In genomic region chr14:19360937-19361635, GRCh38 we compare ENCODE assay signal across 6 cellular contexts.
A peak's percentile ranks its signal among the peaks of the same experiment; 100 is the strongest.
DNase-seq lines count a peak whose midpoint lies in the region; ATAC-seq, FAIRE-seq and TF ChIP-seq lines count a peak whose summit lies in the region.
"Not testable (repeated sequence)": the region's sequence is repeated elsewhere in the genome, so short reads cannot be mapped to it uniquely, and the experiment has no call there.

No MANE protein-coding gene starts in this region.

- H3K36me3 ChIP-seq in K562 (ENCODE audit: control insufficient read depth, insufficient read depth, low read length); lower lobe of right lung; spleen: not testable (repeated sequence)

- in situ Hi-C loops in K562 (cut with MboI) = not testable (repeated sequence)

- not testable (repeated sequence) for H3K4me3 ChIP-seq in K562, lower lobe of right lung, spleen

- TF ChIP-seq POLR2A in K562 (conservative IDR thresholded peaks at IDR 0.05); spleen (IDR thresholded peaks at IDR 0.05): not testable (repeated sequence)

- H3K4me1 ChIP-seq in K562 (replicated peaks in 1 of 2; ENCODE audit: control insufficient read depth in 2 of 2, insufficient read depth in 2 of 2, low read length in 2 of 2); lower lobe of right lung; spleen: not testable (repeated sequence)

- BruUV-seq in K562 (replicated peaks; lab: Mats Ljungman, UMichigan) = not testable (repeated sequence)

- not testable (repeated sequence) for H3K27me3 ChIP-seq in K562 (ENCODE audit: control insufficient read depth in 2 of 2, insufficient read depth in 2 of 2, low read length in 2 of 2); lower lobe of right lung (ENCODE audit: low read depth); spleen (replicated peaks in 1 of 7)

- 5% methylated on average over 5 of the region's 34 CpGs for WGBS in K562 (ENCODE audit: insufficient coverage, low coverage, missing lambda C conversion rate)
- 87 to 95% (median 91%) methylated on average over 8 to 9 of the region's 34 CpGs for WGBS in spleen, 5 donors

- H4K20me1 ChIP-seq in K562 (replicated peaks; ENCODE audit: control insufficient read depth, insufficient read depth, low read length) = not testable (repeated sequence)

- not testable (repeated sequence) for H3K27me3 Mint-ChIP-seq in CD14-positive monocyte (ENCODE audit: low read depth in 3 of 3); stimulated activated naive CD8-positive, alpha-beta T cell treated with anti-CD3 and anti-CD28 coated beads, Interleukin-15, amount 100 ng/mL, for 72 hours

- H3K9me1 ChIP-seq in K562 (ENCODE audit: control insufficient read depth, insufficient read depth, low read length) = not testable (repeated sequence)

- not testable (repeated sequence) for TF ChIP-seq RAD21 in K562 (CRISPR knock-in tag; conservative IDR thresholded peaks at IDR 0.05 in 1 of 2, IDR thresholded peaks at IDR 0.05 in 1 of 2)

- not testable (repeated sequence) for FAIRE-seq in K562 (lab: Jason Lieb, UNC)

- ATAC-seq in K562 = peak; percentile 60; the same call in 2 of the 3 replicates
- not testable (repeated sequence) for ATAC-seq in Right ventricle myocardium inferior
- ATAC-seq in lower lobe of right lung = peak; percentile 48 to 68
- ATAC-seq in stimulated activated naive CD8-positive, alpha-beta T cell treated with anti-CD3 and anti-CD28 coated beads, Interleukin-15, amount 100 ng/mL, for 72 hours = peak; percentile 59

- intact Hi-C loops in CD14-positive monocyte (cut with micrococcal nuclease); K562 (cut with micrococcal nuclease); Right ventricle myocardium inferior (cut with DNase I); lower lobe of right lung (cut with DNase I); spleen (cut with DNase I; ENCODE audit: low total_unique reads): not testable (repeated sequence)

- DNase-seq in CD14-positive monocyte (ENCODE audit: low spot score) (peak; percentile 14), Right ventricle myocardium inferior (ENCODE audit: missing footprints) (peak; percentile 25), spleen (peak; percentile 82)
- not testable (repeated sequence) for DNase-seq in K562 (ENCODE audit: extremely low read depth in 1 of 4, low spot score in 3 of 4); lower lobe of right lung; stimulated activated naive CD8-positive, alpha-beta T cell treated with anti-CD3 and anti-CD28 coated beads, Interleukin-15, amount 100 ng/mL, for 72 hours

- CTCF ChIA-PET in K562 (lab: Yijun Ruan, JAX; ENCODE audit: low intra/inter-chr PET ratio) = not testable (repeated sequence)

- not testable (repeated sequence) for H3K4me1 Mint-ChIP-seq in CD14-positive monocyte; stimulated activated naive CD8-positive, alpha-beta T cell treated with anti-CD3 and anti-CD28 coated beads, Interleukin-15, amount 100 ng/mL, for 72 hours

- H3K9ac ChIP-seq in K562 (ENCODE audit: insufficient read depth in 1 of 2, low read depth in 2 of 2, low read length in 2 of 2) = not testable (repeated sequence)

- not testable (repeated sequence) for TF ChIP-seq CTCF in CD14-positive monocyte (IDR thresholded peaks at IDR 0.05); K562 (IDR thresholded peaks at IDR 0.05 in 2 of 3, conservative IDR thresholded peaks at IDR 0.05 in 1 of 3; ENCODE audit: insufficient read depth in 2 of 3, low read depth in 1 of 3, low read length in 3 of 3); lower lobe of right lung (IDR thresholded peaks at IDR 0.05); spleen (IDR thresholded peaks at IDR 0.05 in 8 of 11, conservative IDR thresholded peaks at IDR 0.05 in 3 of 11)

- not testable (repeated sequence) for H3K4me2 ChIP-seq in K562 (ENCODE audit: insufficient read depth, low read length)

- H3K9me3 Mint-ChIP-seq in CD14-positive monocyte; stimulated activated naive CD8-positive, alpha-beta T cell treated with anti-CD3 and anti-CD28 coated beads, Interleukin-15, amount 100 ng/mL, for 72 hours: not testable (repeated sequence)

- H3K27ac ChIP-seq in K562 (ENCODE audit: extremely low read depth, low read depth, low read length); lower lobe of right lung; spleen: not testable (repeated sequence)

- not testable (repeated sequence) for H3K79me2 ChIP-seq in K562 (ENCODE audit: control insufficient read depth, insufficient read depth, low read length)

- H3K4me3 Mint-ChIP-seq in CD14-positive monocyte; stimulated activated naive CD8-positive, alpha-beta T cell treated with anti-CD3 and anti-CD28 coated beads, Interleukin-15, amount 100 ng/mL, for 72 hours: not testable (repeated sequence)

- not testable (repeated sequence) for H3K9me3 ChIP-seq in K562 (replicated peaks; ENCODE audit: control insufficient read depth, insufficient read depth, low read depth, low read length); lower lobe of right lung; spleen

- H3K36me3 Mint-ChIP-seq in CD14-positive monocyte = not testable (repeated sequence)

- not testable (repeated sequence) for H3K27ac Mint-ChIP-seq in CD14-positive monocyte; stimulated activated naive CD8-positive, alpha-beta T cell treated with anti-CD3 and anti-CD28 coated beads, Interleukin-15, amount 100 ng/mL, for 72 hours

- H2AFZ ChIP-seq in K562 (ENCODE audit: low read depth, low read length) = not testable (repeated sequence)

- POLR2A ChIA-PET in K562 (lab: Yijun Ruan, JAX) = not testable (repeated sequence)

- TF ChIP-seq EP300 in K562 (IDR thresholded peaks at IDR 0.05; ENCODE audit: low read length) = not testable (repeated sequence)
